Comparison of ENCODE assay signal across 13 cellular contexts in genomic region chrX:130025256-130025655, GRCh38.
"Had no signal": no experiment of that assay in that cellular context is flagged by ENCODE, and none has a peak within 500 bp of the region (broad histone marks: within the 10 kb centered on the region; RNA-seq: fewer than 3 reads in every experiment).

No MANE protein-coding gene starts in this region.

- H3K4me1 ChIP-seq: upper lobe of right lung had no signal

- H3K4me3 ChIP-seq: left lung, skin epidermis, upper lobe of right lung had no signal

- H3K9me3 ChIP-seq: left lung, upper lobe of right lung had no signal

- H3K27me3 ChIP-seq: left lung, upper lobe of right lung had no signal

- H3K4me3 Mint-ChIP-seq: activated CD4-positive, alpha-beta memory T cell treated with anti-CD3 and anti-CD28 coated beads for 36 hours; activated T-cell treated with anti-CD3 and anti-CD28 coated beads, Interleukin-2, amount 50 U/mL, for 4 hours; naive thymus-derived CD8-positive, alpha-beta T cell; stimulated activated naive CD8-positive, alpha-beta T cell treated with anti-CD3 and anti-CD28 coated beads, Interleukin-15, Interleukin-2, amounts not matched to agents 100 ng/mL and 50 ng/mL, for 24 hours had no signal

- H3K27ac Mint-ChIP-seq: activated CD4-positive, alpha-beta memory T cell treated with anti-CD3 and anti-CD28 coated beads for 36 hours; stimulated activated naive CD8-positive, alpha-beta T cell treated with anti-CD3 and anti-CD28 coated beads, Interleukin-15, Interleukin-2, amounts not matched to agents 100 ng/mL and 50 ng/mL, for 24 hours had no signal

- H3K9me3 Mint-ChIP-seq: activated CD4-positive, alpha-beta memory T cell treated with anti-CD3 and anti-CD28 coated beads for 36 hours; activated T-cell treated with anti-CD3 and anti-CD28 coated beads, Interleukin-2, amount 50 U/mL, for 4 hours; naive thymus-derived CD8-positive, alpha-beta T cell; stimulated activated naive CD8-positive, alpha-beta T cell treated with anti-CD3 and anti-CD28 coated beads, Interleukin-15, Interleukin-2, amounts not matched to agents 100 ng/mL and 50 ng/mL, for 24 hours had no signal

- H3K27ac ChIP-seq: skin epidermis, upper lobe of right lung had no signal

- H3K27me3 Mint-ChIP-seq: activated CD4-positive, alpha-beta memory T cell treated with anti-CD3 and anti-CD28 coated beads for 36 hours; naive thymus-derived CD8-positive, alpha-beta T cell; stimulated activated naive CD8-positive, alpha-beta T cell treated with anti-CD3 and anti-CD28 coated beads, Interleukin-15, Interleukin-2, amounts not matched to agents 100 ng/mL and 50 ng/mL, for 24 hours had no signal

- DNase-seq: activated CD4-positive, alpha-beta memory T cell treated with anti-CD3 and anti-CD28 coated beads for 36 hours; activated effector memory CD4-positive, alpha-beta T cell treated with Interleukin-2 at 50 U/mL for 16 hours; activated naive CD4-positive, alpha-beta T cell treated with anti-CD3 and anti-CD28 coated beads, Interleukin-2, amount 50 U/mL, for 16 hours; activated T-cell treated with anti-CD3 and anti-CD28 coated beads, Interleukin-2, amount 50 U/mL, for 4 hours; kidney; left lung; naive thymus-derived CD8-positive, alpha-beta T cell; retina; T-helper 9 cell; upper lobe of right lung had no signal

- ATAC-seq: activated T-cell treated with anti-CD3 and anti-CD28 coated beads, Interleukin-2, amount 50 U/mL, for 4 hours; esophagus mucosa; left lung; naive thymus-derived CD8-positive, alpha-beta T cell; upper lobe of right lung had no signal
